1 cellular context compared by ENCODE assay signal in the genomic region with DNA sequence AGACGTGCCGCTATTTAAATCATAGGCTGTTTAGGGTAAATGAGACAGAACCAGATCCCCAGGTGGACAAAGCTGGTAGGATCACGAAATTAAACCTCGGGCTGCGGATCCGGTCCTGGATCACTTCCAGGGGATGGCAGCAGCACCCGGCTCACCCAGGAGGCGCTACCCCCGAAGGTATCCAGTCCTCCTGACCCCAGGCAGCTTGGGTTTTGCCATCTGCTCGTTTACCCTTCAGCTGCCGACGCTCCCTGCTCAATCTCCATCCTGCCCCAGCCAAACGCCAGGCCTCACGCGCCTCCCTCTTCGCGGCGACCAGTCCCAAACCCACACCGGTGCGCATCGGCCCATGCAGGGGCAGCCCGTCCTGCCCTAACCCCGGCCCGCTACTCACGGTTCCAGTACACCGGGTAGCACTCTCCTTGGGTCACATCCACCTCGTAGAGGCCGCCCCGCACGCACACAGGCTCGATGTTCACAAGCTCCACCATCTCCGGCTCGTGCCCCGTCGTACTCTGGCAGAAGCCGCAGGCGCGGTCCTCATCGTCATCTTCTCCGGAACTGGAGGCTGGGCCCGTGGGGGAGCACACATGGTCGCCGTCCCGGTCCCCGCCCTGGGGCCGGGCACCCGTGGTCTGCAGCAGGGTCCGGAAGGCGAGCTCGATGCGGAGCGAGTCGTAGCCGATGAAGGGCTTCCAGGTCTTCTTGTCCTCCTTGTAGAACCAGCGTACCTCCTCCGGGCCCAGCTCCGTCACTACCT.
TF ChIP-seq lines count a peak whose summit lies in the region.

No MANE protein-coding gene starts in this region.

TF ChIP-seq in HepG2, 621 proteins besides CTCF, POLR2A, EP300 and RAD21 (continued from another document):
- TF ChIP-seq, protein P1, sequence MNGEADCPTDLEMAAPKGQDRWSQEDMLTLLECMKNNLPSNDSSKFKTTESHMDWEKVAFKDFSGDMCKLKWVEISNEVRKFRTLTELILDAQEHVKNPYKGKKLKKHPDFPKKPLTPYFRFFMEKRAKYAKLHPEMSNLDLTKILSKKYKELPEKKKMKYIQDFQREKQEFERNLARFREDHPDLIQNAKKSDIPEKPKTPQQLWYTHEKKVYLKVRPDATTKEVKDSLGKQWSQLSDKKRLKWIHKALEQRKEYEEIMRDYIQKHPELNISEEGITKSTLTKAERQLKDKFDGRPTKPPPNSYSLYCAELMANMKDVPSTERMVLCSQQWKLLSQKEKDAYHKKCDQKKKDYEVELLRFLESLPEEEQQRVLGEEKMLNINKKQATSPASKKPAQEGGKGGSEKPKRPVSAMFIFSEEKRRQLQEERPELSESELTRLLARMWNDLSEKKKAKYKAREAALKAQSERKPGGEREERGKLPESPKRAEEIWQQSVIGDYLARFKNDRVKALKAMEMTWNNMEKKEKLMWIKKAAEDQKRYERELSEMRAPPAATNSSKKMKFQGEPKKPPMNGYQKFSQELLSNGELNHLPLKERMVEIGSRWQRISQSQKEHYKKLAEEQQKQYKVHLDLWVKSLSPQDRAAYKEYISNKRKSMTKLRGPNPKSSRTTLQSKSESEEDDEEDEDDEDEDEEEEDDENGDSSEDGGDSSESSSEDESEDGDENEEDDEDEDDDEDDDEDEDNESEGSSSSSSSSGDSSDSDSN (CRISPR knock-in tag; IDR thresholded peaks at IDR 0.05) = peak; percentile 86
- TF ChIP-seq ZNF607 (CRISPR knock-in tag; IDR thresholded peaks at IDR 0.05; ENCODE audit: borderline replicate concordance) = no peak
- TF ChIP-seq ZNF224 (CRISPR knock-in tag; IDR thresholded peaks at IDR 0.05) = no peak
- TF ChIP-seq, protein P2, sequence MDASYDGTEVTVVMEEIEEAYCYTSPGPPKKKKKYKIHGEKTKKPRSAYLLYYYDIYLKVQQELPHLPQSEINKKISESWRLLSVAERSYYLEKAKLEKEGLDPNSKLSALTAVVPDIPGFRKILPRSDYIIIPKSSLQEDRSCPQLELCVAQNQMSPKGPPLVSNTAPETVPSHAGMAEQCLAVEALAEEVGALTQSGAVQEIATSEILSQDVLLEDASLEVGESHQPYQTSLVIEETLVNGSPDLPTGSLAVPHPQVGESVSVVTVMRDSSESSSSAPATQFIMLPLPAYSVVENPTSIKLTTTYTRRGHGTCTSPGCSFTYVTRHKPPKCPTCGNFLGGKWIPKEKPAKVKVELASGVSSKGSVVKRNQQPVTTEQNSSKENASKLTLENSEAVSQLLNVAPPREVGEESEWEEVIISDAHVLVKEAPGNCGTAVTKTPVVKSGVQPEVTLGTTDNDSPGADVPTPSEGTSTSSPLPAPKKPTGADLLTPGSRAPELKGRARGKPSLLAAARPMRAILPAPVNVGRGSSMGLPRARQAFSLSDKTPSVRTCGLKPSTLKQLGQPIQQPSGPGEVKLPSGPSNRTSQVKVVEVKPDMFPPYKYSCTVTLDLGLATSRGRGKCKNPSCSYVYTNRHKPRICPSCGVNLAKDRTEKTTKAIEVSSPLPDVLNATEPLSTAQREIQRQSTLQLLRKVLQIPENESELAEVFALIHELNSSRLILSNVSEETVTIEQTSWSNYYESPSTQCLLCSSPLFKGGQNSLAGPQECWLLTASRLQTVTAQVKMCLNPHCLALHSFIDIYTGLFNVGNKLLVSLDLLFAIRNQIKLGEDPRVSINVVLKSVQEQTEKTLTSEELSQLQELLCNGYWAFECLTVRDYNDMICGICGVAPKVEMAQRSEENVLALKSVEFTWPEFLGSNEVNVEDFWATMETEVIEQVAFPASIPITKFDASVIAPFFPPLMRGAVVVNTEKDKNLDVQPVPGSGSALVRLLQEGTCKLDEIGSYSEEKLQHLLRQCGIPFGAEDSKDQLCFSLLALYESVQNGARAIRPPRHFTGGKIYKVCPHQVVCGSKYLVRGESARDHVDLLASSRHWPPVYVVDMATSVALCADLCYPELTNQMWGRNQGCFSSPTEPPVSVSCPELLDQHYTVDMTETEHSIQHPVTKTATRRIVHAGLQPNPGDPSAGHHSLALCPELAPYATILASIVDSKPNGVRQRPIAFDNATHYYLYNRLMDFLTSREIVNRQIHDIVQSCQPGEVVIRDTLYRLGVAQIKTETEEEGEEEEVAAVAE (CRISPR knock-in tag; IDR thresholded peaks at IDR 0.05; ENCODE audit: borderline replicate concordance) = no peak
- TF ChIP-seq ZNF205 (CRISPR knock-in tag; IDR thresholded peaks at IDR 0.05) = no peak
- no peak for TF ChIP-seq ZMAT3 (CRISPR knock-in tag; conservative IDR thresholded peaks at IDR 0.05)
- no peak for TF ChIP-seq ZNF644 (CRISPR knock-in tag; IDR thresholded peaks at IDR 0.05; ENCODE audit: low read depth)
- peak; percentile 38; the same call in 1 of the 2 replicates for TF ChIP-seq ZNF557 (CRISPR knock-in tag; IDR thresholded peaks at IDR 0.05)
- TF ChIP-seq SP2 (CRISPR knock-in tag; IDR thresholded peaks at IDR 0.05) = 0 out of 2 replicates have a peak, but pooled peaks have one; percentile 37
- TF ChIP-seq TCF7L2 (IDR thresholded peaks at IDR 0.05; ENCODE audit: low read depth, low read length) = no peak
- TF ChIP-seq, protein P3, sequence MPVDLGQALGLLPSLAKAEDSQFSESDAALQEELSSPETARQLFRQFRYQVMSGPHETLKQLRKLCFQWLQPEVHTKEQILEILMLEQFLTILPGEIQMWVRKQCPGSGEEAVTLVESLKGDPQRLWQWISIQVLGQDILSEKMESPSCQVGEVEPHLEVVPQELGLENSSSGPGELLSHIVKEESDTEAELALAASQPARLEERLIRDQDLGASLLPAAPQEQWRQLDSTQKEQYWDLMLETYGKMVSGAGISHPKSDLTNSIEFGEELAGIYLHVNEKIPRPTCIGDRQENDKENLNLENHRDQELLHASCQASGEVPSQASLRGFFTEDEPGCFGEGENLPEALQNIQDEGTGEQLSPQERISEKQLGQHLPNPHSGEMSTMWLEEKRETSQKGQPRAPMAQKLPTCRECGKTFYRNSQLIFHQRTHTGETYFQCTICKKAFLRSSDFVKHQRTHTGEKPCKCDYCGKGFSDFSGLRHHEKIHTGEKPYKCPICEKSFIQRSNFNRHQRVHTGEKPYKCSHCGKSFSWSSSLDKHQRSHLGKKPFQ (CRISPR knock-in tag; IDR thresholded peaks at IDR 0.05; ENCODE audit: insufficient replicate concordance) = no peak
- TF ChIP-seq TBX3 (IDR thresholded peaks at IDR 0.05; ENCODE audit: borderline replicate concordance) = no peak
- TF ChIP-seq NFE2 (CRISPR knock-in tag; IDR thresholded peaks at IDR 0.05) = no peak
- no peak for TF ChIP-seq NONO (IDR thresholded peaks at IDR 0.05)
- TF ChIP-seq NONO (CRISPR knock-in tag; conservative IDR thresholded peaks at IDR 0.05) = no peak; the same call in 1 of the 2 replicates
- TF ChIP-seq GFI1 (CRISPR knock-in tag; IDR thresholded peaks at IDR 0.05; ENCODE audit: borderline replicate concordance) = peak; percentile 46; the same call in 1 of the 2 replicates
- no peak for TF ChIP-seq RFXAP (CRISPR knock-in tag; IDR thresholded peaks at IDR 0.05; ENCODE audit: borderline replicate concordance)
- peak; percentile 41; the same call in 1 of the 2 replicates for TF ChIP-seq CHCHD3 (CRISPR knock-in tag; IDR thresholded peaks at IDR 0.05)
